ENCODE assay signal across 2 cellular contexts in the genomic region with DNA sequence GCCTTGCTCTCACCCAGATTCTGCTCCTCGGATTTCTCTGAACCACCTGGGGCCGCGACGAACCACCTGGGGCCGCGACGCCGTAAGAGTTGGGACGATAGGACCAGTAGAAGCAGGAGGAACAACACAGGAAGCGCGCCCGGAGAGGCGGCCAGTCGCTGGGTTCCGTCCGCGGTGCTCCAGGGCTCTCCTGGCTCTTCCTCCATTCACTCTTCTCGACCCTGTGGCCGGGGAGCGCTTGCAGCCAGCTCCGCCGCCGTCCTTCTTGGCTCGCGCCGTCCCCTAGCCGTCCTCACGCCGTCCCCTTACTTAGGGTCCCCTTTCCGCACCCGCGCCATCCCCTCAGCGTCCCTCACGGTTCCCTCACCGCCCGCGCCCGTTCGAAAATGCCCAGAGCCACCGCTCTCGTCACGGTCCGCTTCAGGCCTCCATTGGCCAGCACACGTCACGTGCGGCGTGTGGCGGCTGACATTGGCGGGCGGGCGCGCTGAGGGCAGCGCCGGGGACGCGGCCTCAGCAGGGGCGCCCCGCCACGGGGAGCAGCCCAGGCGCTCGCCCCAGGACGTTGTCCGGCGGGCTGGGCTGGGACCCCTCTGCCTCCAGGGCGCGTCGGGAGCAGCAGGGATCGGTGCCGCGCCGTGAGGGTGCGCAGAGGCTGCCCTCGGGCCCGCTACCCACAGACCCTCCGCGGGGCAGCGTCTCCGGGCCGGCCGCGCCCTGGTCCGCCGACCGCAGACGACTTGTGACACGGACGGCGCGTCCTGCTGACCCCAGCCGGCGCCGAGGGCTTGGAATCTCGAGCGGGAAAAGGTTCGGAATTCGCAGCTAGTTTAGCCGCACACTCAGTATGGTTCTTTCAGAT.
TF ChIP-seq lines count a peak whose summit lies in the region.

No MANE protein-coding gene starts in this region.

TF ChIP-seq in A549, 52 proteins besides CTCF, POLR2A, EP300 and RAD21 (continued from another document):
- TF ChIP-seq, protein P1, sequence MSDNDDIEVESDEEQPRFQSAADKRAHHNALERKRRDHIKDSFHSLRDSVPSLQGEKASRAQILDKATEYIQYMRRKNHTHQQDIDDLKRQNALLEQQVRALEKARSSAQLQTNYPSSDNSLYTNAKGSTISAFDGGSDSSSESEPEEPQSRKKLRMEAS (IDR thresholded peaks at IDR 0.05), result peak; percentile 91
- TF ChIP-seq NR3C1 (IDR thresholded peaks at IDR 0.05) (no peak), ZFP36 (IDR thresholded peaks at IDR 0.05; ENCODE audit: borderline replicate concordance, partially characterized antibody) (no peak), KDM1A (IDR thresholded peaks at IDR 0.05; ENCODE audit: low read depth) (no peak), SREBF2 (IDR thresholded peaks at IDR 0.05) (no peak), FOSL2 (IDR thresholded peaks at IDR 0.05) (no peak), FOSL2 (CRISPR knock-in tag; IDR thresholded peaks at IDR 0.05) (no peak), HOXA7 (CRISPR knock-in tag; IDR thresholded peaks at IDR 0.05) (no peak), POLR2AphosphoS2 (conservative IDR thresholded peaks at IDR 0.05; ENCODE audit: low read length) (no peak), ZC3H11A (IDR thresholded peaks at IDR 0.05) (no peak), EHMT2 (IDR thresholded peaks at IDR 0.05; ENCODE audit: low read depth) (no peak), RFX5 (IDR thresholded peaks at IDR 0.05) (peak; percentile 53; the same call in 1 of the 2 replicates), JUN (IDR thresholded peaks at IDR 0.05) (peak; percentile 48 to 72; a peak in 3 of 5 replicates), PHF8 (IDR thresholded peaks at IDR 0.05; ENCODE audit: borderline replicate concordance, low read depth) (peak; percentile 89), MYC (IDR thresholded peaks at IDR 0.05; ENCODE audit: borderline replicate concordance, low read length) (no peak)
- TF ChIP-seq, protein P2, sequence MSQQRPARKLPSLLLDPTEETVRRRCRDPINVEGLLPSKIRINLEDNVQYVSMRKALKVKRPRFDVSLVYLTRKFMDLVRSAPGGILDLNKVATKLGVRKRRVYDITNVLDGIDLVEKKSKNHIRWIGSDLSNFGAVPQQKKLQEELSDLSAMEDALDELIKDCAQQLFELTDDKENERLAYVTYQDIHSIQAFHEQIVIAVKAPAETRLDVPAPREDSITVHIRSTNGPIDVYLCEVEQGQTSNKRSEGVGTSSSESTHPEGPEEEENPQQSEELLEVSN (IDR thresholded peaks at IDR 0.05; ENCODE audit: borderline replicate concordance, low read depth), result peak; percentile 93
- TF ChIP-seq, protein P3, sequence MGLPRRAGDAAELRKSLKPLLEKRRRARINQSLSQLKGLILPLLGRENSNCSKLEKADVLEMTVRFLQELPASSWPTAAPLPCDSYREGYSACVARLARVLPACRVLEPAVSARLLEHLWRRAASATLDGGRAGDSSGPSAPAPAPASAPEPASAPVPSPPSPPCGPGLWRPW (IDR thresholded peaks at IDR 0.05), result no peak
- TF ChIP-seq, protein P4, sequence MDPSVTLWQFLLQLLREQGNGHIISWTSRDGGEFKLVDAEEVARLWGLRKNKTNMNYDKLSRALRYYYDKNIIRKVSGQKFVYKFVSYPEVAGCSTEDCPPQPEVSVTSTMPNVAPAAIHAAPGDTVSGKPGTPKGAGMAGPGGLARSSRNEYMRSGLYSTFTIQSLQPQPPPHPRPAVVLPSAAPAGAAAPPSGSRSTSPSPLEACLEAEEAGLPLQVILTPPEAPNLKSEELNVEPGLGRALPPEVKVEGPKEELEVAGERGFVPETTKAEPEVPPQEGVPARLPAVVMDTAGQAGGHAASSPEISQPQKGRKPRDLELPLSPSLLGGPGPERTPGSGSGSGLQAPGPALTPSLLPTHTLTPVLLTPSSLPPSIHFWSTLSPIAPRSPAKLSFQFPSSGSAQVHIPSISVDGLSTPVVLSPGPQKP (IDR thresholded peaks at IDR 0.05; ENCODE audit: low read depth, low read length), result no peak

TF ChIP-seq in WTC11, 78 proteins besides CTCF, POLR2A, EP300 and RAD21 (continued from another document and continues in another):
- TF ChIP-seq, protein P5, sequence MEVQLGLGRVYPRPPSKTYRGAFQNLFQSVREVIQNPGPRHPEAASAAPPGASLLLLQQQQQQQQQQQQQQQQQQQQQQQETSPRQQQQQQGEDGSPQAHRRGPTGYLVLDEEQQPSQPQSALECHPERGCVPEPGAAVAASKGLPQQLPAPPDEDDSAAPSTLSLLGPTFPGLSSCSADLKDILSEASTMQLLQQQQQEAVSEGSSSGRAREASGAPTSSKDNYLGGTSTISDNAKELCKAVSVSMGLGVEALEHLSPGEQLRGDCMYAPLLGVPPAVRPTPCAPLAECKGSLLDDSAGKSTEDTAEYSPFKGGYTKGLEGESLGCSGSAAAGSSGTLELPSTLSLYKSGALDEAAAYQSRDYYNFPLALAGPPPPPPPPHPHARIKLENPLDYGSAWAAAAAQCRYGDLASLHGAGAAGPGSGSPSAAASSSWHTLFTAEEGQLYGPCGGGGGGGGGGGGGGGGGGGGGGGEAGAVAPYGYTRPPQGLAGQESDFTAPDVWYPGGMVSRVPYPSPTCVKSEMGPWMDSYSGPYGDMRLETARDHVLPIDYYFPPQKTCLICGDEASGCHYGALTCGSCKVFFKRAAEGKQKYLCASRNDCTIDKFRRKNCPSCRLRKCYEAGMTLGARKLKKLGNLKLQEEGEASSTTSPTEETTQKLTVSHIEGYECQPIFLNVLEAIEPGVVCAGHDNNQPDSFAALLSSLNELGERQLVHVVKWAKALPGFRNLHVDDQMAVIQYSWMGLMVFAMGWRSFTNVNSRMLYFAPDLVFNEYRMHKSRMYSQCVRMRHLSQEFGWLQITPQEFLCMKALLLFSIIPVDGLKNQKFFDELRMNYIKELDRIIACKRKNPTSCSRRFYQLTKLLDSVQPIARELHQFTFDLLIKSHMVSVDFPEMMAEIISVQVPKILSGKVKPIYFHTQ (CRISPR knock-in tag; IDR thresholded peaks at IDR 0.05), result no peak
- TF ChIP-seq ZNF263 (CRISPR knock-in tag; IDR thresholded peaks at IDR 0.05; ENCODE audit: low read depth) (peak; percentile 66; the same call in 1 of the 2 replicates), FOXJ3 (CRISPR knock-in tag; IDR thresholded peaks at IDR 0.05; ENCODE audit: borderline replicate concordance) (no peak), ZNF423 (CRISPR knock-in tag; IDR thresholded peaks at IDR 0.05) (peak; percentile 92), ESRRA (CRISPR knock-in tag; IDR thresholded peaks at IDR 0.05; ENCODE audit: borderline replicate concordance) (peak; percentile 80), CREM (CRISPR knock-in tag; IDR thresholded peaks at IDR 0.05) (peak; percentile 91), OVOL2 (CRISPR knock-in tag; IDR thresholded peaks at IDR 0.05; ENCODE audit: borderline replicate concordance) (no peak), ZBTB21 (CRISPR knock-in tag; IDR thresholded peaks at IDR 0.05; ENCODE audit: borderline replicate concordance) (peak; percentile 86; the same call in 1 of the 2 replicates), NFE2L1 (CRISPR knock-in tag; IDR thresholded peaks at IDR 0.05) (peak; percentile 83), GTF2I (CRISPR knock-in tag; conservative IDR thresholded peaks at IDR 0.05) (no peak), ZNF121 (CRISPR knock-in tag; IDR thresholded peaks at IDR 0.05) (0 out of 2 replicates have a peak, but pooled peaks have one; percentile 6), SP1 (CRISPR knock-in tag; conservative IDR thresholded peaks at IDR 0.05) (peak; percentile 81), FOXP1 (CRISPR knock-in tag; IDR thresholded peaks at IDR 0.05; ENCODE audit: borderline replicate concordance) (peak; percentile 99), GABPB1 (CRISPR knock-in tag; IDR thresholded peaks at IDR 0.05) (peak; percentile 62), ZNF219 (CRISPR knock-in tag; IDR thresholded peaks at IDR 0.05; ENCODE audit: borderline replicate concordance) (no peak; the same call in 1 of the 2 replicates), NR1H2 (CRISPR knock-in tag; IDR thresholded peaks at IDR 0.05) (no peak), SMAD4 (CRISPR knock-in tag; IDR thresholded peaks at IDR 0.05) (peak; percentile 84), ZNF396 (CRISPR knock-in tag; IDR thresholded peaks at IDR 0.05; ENCODE audit: borderline replicate concordance) (no peak), NR3C1 (CRISPR knock-in tag; conservative IDR thresholded peaks at IDR 0.05; ENCODE audit: low read depth) (0 out of 2 replicates have a peak, but pooled peaks have one; percentile 69), IRF2 (CRISPR knock-in tag; IDR thresholded peaks at IDR 0.05; ENCODE audit: borderline replicate concordance, low read depth) (0 out of 2 replicates have a peak, but pooled peaks have one; percentile 19)
- TF ChIP-seq, protein P1 (CRISPR knock-in tag; IDR thresholded peaks at IDR 0.05), result peak; percentile 97
- TF ChIP-seq, protein P6, sequence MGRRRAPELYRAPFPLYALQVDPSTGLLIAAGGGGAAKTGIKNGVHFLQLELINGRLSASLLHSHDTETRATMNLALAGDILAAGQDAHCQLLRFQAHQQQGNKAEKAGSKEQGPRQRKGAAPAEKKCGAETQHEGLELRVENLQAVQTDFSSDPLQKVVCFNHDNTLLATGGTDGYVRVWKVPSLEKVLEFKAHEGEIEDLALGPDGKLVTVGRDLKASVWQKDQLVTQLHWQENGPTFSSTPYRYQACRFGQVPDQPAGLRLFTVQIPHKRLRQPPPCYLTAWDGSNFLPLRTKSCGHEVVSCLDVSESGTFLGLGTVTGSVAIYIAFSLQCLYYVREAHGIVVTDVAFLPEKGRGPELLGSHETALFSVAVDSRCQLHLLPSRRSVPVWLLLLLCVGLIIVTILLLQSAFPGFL (CRISPR knock-in tag; IDR thresholded peaks at IDR 0.05; ENCODE audit: borderline replicate concordance), result no peak
- TF ChIP-seq, protein P7, sequence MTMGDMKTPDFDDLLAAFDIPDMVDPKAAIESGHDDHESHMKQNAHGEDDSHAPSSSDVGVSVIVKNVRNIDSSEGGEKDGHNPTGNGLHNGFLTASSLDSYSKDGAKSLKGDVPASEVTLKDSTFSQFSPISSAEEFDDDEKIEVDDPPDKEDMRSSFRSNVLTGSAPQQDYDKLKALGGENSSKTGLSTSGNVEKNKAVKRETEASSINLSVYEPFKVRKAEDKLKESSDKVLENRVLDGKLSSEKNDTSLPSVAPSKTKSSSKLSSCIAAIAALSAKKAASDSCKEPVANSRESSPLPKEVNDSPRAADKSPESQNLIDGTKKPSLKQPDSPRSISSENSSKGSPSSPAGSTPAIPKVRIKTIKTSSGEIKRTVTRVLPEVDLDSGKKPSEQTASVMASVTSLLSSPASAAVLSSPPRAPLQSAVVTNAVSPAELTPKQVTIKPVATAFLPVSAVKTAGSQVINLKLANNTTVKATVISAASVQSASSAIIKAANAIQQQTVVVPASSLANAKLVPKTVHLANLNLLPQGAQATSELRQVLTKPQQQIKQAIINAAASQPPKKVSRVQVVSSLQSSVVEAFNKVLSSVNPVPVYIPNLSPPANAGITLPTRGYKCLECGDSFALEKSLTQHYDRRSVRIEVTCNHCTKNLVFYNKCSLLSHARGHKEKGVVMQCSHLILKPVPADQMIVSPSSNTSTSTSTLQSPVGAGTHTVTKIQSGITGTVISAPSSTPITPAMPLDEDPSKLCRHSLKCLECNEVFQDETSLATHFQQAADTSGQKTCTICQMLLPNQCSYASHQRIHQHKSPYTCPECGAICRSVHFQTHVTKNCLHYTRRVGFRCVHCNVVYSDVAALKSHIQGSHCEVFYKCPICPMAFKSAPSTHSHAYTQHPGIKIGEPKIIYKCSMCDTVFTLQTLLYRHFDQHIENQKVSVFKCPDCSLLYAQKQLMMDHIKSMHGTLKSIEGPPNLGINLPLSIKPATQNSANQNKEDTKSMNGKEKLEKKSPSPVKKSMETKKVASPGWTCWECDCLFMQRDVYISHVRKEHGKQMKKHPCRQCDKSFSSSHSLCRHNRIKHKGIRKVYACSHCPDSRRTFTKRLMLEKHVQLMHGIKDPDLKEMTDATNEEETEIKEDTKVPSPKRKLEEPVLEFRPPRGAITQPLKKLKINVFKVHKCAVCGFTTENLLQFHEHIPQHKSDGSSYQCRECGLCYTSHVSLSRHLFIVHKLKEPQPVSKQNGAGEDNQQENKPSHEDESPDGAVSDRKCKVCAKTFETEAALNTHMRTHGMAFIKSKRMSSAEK (CRISPR knock-in tag; IDR thresholded peaks at IDR 0.05; ENCODE audit: borderline replicate concordance), result 0 out of 2 replicates have a peak, but pooled peaks have one; percentile 67
- TF ChIP-seq, protein P8, sequence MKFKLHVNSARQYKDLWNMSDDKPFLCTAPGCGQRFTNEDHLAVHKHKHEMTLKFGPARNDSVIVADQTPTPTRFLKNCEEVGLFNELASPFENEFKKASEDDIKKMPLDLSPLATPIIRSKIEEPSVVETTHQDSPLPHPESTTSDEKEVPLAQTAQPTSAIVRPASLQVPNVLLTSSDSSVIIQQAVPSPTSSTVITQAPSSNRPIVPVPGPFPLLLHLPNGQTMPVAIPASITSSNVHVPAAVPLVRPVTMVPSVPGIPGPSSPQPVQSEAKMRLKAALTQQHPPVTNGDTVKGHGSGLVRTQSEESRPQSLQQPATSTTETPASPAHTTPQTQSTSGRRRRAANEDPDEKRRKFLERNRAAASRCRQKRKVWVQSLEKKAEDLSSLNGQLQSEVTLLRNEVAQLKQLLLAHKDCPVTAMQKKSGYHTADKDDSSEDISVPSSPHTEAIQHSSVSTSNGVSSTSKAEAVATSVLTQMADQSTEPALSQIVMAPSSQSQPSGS (CRISPR knock-in tag; IDR thresholded peaks at IDR 0.05; ENCODE audit: borderline replicate concordance, low read depth), result no peak
- TF ChIP-seq, protein P9, sequence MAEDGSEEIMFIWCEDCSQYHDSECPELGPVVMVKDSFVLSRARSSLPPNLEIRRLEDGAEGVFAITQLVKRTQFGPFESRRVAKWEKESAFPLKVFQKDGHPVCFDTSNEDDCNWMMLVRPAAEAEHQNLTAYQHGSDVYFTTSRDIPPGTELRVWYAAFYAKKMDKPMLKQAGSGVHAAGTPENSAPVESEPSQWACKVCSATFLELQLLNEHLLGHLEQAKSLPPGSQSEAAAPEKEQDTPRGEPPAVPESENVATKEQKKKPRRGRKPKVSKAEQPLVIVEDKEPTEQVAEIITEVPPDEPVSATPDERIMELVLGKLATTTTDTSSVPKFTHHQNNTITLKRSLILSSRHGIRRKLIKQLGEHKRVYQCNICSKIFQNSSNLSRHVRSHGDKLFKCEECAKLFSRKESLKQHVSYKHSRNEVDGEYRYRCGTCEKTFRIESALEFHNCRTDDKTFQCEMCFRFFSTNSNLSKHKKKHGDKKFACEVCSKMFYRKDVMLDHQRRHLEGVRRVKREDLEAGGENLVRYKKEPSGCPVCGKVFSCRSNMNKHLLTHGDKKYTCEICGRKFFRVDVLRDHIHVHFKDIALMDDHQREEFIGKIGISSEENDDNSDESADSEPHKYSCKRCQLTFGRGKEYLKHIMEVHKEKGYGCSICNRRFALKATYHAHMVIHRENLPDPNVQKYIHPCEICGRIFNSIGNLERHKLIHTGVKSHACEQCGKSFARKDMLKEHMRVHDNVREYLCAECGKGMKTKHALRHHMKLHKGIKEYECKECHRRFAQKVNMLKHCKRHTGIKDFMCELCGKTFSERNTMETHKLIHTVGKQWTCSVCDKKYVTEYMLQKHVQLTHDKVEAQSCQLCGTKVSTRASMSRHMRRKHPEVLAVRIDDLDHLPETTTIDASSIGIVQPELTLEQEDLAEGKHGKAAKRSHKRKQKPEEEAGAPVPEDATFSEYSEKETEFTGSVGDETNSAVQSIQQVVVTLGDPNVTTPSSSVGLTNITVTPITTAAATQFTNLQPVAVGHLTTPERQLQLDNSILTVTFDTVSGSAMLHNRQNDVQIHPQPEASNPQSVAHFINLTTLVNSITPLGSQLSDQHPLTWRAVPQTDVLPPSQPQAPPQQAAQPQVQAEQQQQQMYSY (CRISPR knock-in tag; IDR thresholded peaks at IDR 0.05), result no peak
